ENCODE assay signal across 9 cellular contexts in the genomic region with DNA sequence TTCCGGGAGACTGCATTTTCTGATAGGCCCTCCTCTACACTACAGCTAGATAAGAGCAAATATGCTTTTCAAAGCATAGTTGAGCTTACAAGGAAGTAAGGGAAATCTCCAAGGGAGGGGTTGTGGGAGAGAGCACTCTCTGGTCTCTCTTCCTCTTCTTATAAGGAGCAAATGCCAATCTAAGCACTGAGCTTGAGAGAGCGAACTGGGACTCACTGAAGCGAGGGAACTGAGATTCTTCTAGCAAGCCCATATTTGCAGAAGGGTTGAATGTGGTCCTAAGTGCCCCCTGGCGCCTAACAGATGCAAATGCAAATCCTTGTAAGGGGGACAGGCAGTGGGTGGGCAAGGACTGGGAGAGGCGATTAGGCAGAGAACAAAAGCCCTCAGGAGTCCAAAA.
DNase-seq lines count a peak whose midpoint lies in the region; ATAC-seq and TF ChIP-seq lines count a peak whose summit lies in the region.
"Had no signal": no experiment of that assay in that cellular context is flagged by ENCODE, and none has a peak within 500 bp of the region (broad histone marks: within the 10 kb centered on the region; RNA-seq: fewer than 3 reads in every experiment).

No MANE protein-coding gene starts in this region.

- CTCF ChIA-PET in CD4-positive, alpha-beta T cell (lab: Charles Lee): no interaction called here

- no peaks in the 10 kb centered on the region for H4K20me1 ChIP-seq in GM23338 (replicated peaks; ENCODE audit: insufficient read depth)

- H3K4me1 ChIP-seq in GM23338 (ENCODE audit: insufficient read depth): peaks cover 27% of the 10 kb centered on the region

- no peaks in the 10 kb centered on the region for H3K79me2 ChIP-seq in GM23338 (replicated peaks; ENCODE audit: insufficient read depth)

- H3K27me3 Mint-ChIP-seq in GM23338 (ENCODE audit: insufficient read depth, low read depth, poor library complexity): peaks cover 2% of the 10 kb centered on the region
- H3K27me3 Mint-ChIP-seq in CD4-positive, alpha-beta T cell: peaks cover 44% of the 10 kb centered on the region

- H3K27ac ChIP-seq in GM23338 (ENCODE audit: low read depth): no peak overlapping the region; the same call in 1 of the 2 replicates
- no peak overlapping the region for H3K27ac ChIP-seq in CD4-positive, alpha-beta T cell (ENCODE audit: low read depth, low read length)

- peaks cover 27% of the 10 kb centered on the region for H3K4me1 Mint-ChIP-seq in GM23338
- H3K4me1 Mint-ChIP-seq in CD4-positive, alpha-beta T cell (ENCODE audit: low read depth): no peaks in the 10 kb centered on the region
- H3K4me1 Mint-ChIP-seq: activated naive CD8-positive, alpha-beta T cell treated with anti-CD3 and anti-CD28 coated beads, Interleukin-2, amount 10 ng/mL, durations not matched to agents 7 days and 5 days had no signal

- DNase-seq in NCI-H1417 (lab: John Stamatoyannopoulos, UW): peak in 2 of 3 experiments; percentile 0 to 16
- DNase-seq in NCI-H1417 treated with DMSO at 0.1 percent for 48 hours (lab: John Stamatoyannopoulos, UW): no peak
- peak; percentile 92 for DNase-seq in GM23338 (ENCODE audit: low spot score)
- DNase-seq in M059J (ENCODE audit: low read depth): peak; percentile 21
- DNase-seq in amniotic stem cell (lab: John Stamatoyannopoulos, UW): peak; percentile 5
- no peak for DNase-seq in left colon
- DNase-seq in cerebellar nuclear complex (lab: John Stamatoyannopoulos, UW): no peak
- no peak for DNase-seq in CD4-positive, alpha-beta T cell
- DNase-seq: activated naive CD8-positive, alpha-beta T cell treated with anti-CD3 and anti-CD28 coated beads, Interleukin-2, amount 10 ng/mL, durations not matched to agents 7 days and 5 days had no signal

- H3K9me2 ChIP-seq in GM23338 (ENCODE audit: insufficient read depth): no peaks in the 10 kb centered on the region

- H3K9me3 ChIP-seq in CD4-positive, alpha-beta T cell (ENCODE audit: control insufficient read depth, low read length): no peaks in the 10 kb centered on the region

- intact Hi-C loops in left colon (cut with DNase I, micrococcal nuclease): no loop called here
- intact Hi-C loops in CD4-positive, alpha-beta T cell (cut with DNase I, micrococcal nuclease): no loop called here

- no peaks in the 10 kb centered on the region for H3K27me3 ChIP-seq in GM23338 (ENCODE audit: insufficient read depth)
- peaks cover 12% of the 10 kb centered on the region for H3K27me3 ChIP-seq in CD4-positive, alpha-beta T cell (ENCODE audit: control insufficient read depth, insufficient read depth, low read length)

- peak; percentile 79 to 87 for TF ChIP-seq CTCF in GM23338 (conservative IDR thresholded peaks at IDR 0.05; ENCODE audit: low read depth in 2 of 2)
- no peak for TF ChIP-seq CTCF in CD4-positive, alpha-beta T cell (IDR thresholded peaks at IDR 0.05)

- H2AFZ ChIP-seq in GM23338: no peak overlapping the region

- no peak overlapping the region for H3K4me3 ChIP-seq in GM23338

- POLR2A ChIA-PET in CD4-positive, alpha-beta T cell (lab: Charles Lee): no interaction called here

- no peaks in the 10 kb centered on the region for H3K9me3 Mint-ChIP-seq in GM23338
- peaks cover 3% of the 10 kb centered on the region for H3K9me3 Mint-ChIP-seq in CD4-positive, alpha-beta T cell
- H3K9me3 Mint-ChIP-seq: activated naive CD8-positive, alpha-beta T cell treated with anti-CD3 and anti-CD28 coated beads, Interleukin-2, amount 10 ng/mL, durations not matched to agents 7 days and 5 days had no signal

- H3K4me2 ChIP-seq in GM23338: peak overlapping the region; percentile 55

- H3K36me3 ChIP-seq in GM23338 (ENCODE audit: insufficient read depth): no peaks in the 10 kb centered on the region

- H3K27ac Mint-ChIP-seq in GM23338: peak overlapping the region; percentile 91
- no peak overlapping the region for H3K27ac Mint-ChIP-seq in CD4-positive, alpha-beta T cell
- H3K27ac Mint-ChIP-seq: activated naive CD8-positive, alpha-beta T cell treated with anti-CD3 and anti-CD28 coated beads, Interleukin-2, amount 10 ng/mL, durations not matched to agents 7 days and 5 days had no signal

- H3F3A ChIP-seq in GM23338 (replicated peaks; ENCODE audit: low read depth): no peaks in the 10 kb centered on the region

- no peak overlapping the region for H3K4me3 Mint-ChIP-seq in GM23338
- H3K4me3 Mint-ChIP-seq in CD4-positive, alpha-beta T cell: no peak overlapping the region
- H3K4me3 Mint-ChIP-seq: activated naive CD8-positive, alpha-beta T cell treated with anti-CD3 and anti-CD28 coated beads, Interleukin-2, amount 10 ng/mL, durations not matched to agents 7 days and 5 days had no signal

- peaks cover 5% of the 10 kb centered on the region; the same call in 1 of the 3 replicates for H3K36me3 Mint-ChIP-seq in GM23338 (ENCODE audit: low read depth)
- no peaks in the 10 kb centered on the region for H3K36me3 Mint-ChIP-seq in CD4-positive, alpha-beta T cell (ENCODE audit: low read depth)
- H3K36me3 Mint-ChIP-seq: activated naive CD8-positive, alpha-beta T cell treated with anti-CD3 and anti-CD28 coated beads, Interleukin-2, amount 10 ng/mL, durations not matched to agents 7 days and 5 days had no signal

- ATAC-seq in GM23338: peak; percentile 95
- peak; percentile 80 for ATAC-seq in left colon
- ATAC-seq in CD4-positive, alpha-beta T cell (ENCODE audit: poor library complexity): no peak

TF ChIP-seq in GM23338, 12 proteins besides CTCF, POLR2A, EP300 and RAD21 (continues in another document):
- TF ChIP-seq JUNB (IDR thresholded peaks at IDR 0.05; ENCODE audit: unreplicated experiment) (no peak), NANOG (IDR thresholded peaks at IDR 0.05; ENCODE audit: borderline replicate concordance) (no peak), EZH2phosphoT487 (IDR thresholded peaks at IDR 0.05; ENCODE audit: unreplicated experiment) (no peak), EZH2 (IDR thresholded peaks at IDR 0.05; ENCODE audit: low read depth, unreplicated experiment) (no peak), POLR2AphosphoS5 (IDR thresholded peaks at IDR 0.05; ENCODE audit: low read depth) (no peak)
- TF ChIP-seq, protein P1, sequence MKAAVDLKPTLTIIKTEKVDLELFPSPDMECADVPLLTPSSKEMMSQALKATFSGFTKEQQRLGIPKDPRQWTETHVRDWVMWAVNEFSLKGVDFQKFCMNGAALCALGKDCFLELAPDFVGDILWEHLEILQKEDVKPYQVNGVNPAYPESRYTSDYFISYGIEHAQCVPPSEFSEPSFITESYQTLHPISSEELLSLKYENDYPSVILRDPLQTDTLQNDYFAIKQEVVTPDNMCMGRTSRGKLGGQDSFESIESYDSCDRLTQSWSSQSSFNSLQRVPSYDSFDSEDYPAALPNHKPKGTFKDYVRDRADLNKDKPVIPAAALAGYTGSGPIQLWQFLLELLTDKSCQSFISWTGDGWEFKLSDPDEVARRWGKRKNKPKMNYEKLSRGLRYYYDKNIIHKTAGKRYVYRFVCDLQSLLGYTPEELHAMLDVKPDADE (IDR thresholded peaks at IDR 0.05): no peak
- TF ChIP-seq, protein P2, sequence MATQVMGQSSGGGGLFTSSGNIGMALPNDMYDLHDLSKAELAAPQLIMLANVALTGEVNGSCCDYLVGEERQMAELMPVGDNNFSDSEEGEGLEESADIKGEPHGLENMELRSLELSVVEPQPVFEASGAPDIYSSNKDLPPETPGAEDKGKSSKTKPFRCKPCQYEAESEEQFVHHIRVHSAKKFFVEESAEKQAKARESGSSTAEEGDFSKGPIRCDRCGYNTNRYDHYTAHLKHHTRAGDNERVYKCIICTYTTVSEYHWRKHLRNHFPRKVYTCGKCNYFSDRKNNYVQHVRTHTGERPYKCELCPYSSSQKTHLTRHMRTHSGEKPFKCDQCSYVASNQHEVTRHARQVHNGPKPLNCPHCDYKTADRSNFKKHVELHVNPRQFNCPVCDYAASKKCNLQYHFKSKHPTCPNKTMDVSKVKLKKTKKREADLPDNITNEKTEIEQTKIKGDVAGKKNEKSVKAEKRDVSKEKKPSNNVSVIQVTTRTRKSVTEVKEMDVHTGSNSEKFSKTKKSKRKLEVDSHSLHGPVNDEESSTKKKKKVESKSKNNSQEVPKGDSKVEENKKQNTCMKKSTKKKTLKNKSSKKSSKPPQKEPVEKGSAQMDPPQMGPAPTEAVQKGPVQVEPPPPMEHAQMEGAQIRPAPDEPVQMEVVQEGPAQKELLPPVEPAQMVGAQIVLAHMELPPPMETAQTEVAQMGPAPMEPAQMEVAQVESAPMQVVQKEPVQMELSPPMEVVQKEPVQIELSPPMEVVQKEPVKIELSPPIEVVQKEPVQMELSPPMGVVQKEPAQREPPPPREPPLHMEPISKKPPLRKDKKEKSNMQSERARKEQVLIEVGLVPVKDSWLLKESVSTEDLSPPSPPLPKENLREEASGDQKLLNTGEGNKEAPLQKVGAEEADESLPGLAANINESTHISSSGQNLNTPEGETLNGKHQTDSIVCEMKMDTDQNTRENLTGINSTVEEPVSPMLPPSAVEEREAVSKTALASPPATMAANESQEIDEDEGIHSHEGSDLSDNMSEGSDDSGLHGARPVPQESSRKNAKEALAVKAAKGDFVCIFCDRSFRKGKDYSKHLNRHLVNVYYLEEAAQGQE (IDR thresholded peaks at IDR 0.05; ENCODE audit: unreplicated experiment): no peak

Comparison
In these comparisons a context has a peak if more than half of its experiments do, and no peak if none do; other contexts are left out.
1. DNase-seq: peak in NCI-H1417 (2 of 3), GM23338 (single experiment), M059J (single experiment) and amniotic stem cell (single experiment); none in NCI-H1417 treated with DMSO at 0.1 percent for 48 hours (single experiment), left colon (0 of 2), cerebellar nuclear complex (0 of 2) and CD4-positive, alpha-beta T cell (0 of 10).